19 cellular contexts compared by ENCODE assay signal in genomic region chr10:9895406-9895805, GRCh38.
DNase-seq lines count a peak whose midpoint lies in the region; ATAC-seq lines count a peak whose summit lies in the region.
"Had no signal": no experiment of that assay in that cellular context is flagged by ENCODE, and none has a peak within 500 bp of the region (broad histone marks: within the 10 kb centered on the region; RNA-seq: fewer than 3 reads in every experiment).

No MANE protein-coding gene starts in this region.

- H3K4me2 ChIP-seq in BLaER1 treated with 17β-estradiol and CSF1 and Interleukin-3, amounts not matched to agents 10 nM and 100 nM: peak overlapping the region; percentile 22 to 66 (median 51); a peak in 20 of 22 replicates
- H3K4me2 ChIP-seq in neuronal stem cell (ENCODE audit: insufficient read depth, low read length, poor library complexity, severe bottlenecking): no peak overlapping the region
- H3K4me2 ChIP-seq: GM23338 had no signal

- no CpG with 5 or more reads among the region's 2 CpGs for WGBS in neuronal stem cell (ENCODE audit: extremely low coverage in 2 of 2, insufficient read length in 2 of 2, insufficient replicate concordance in 1 of 2), 2 donors

- H3K4me3 ChIP-seq in BLaER1 treated with 17β-estradiol and CSF1 and Interleukin-3, amounts not matched to agents 10 nM and 100 nM: no peak overlapping the region
- H3K4me3 ChIP-seq in neuronal stem cell (ENCODE audit: low read length in 2 of 2): no peak overlapping the region
- H3K4me3 ChIP-seq: GM12878, GM23338, K562 had no signal

- H2BK5ac ChIP-seq in neuronal stem cell (ENCODE audit: low read length): no peak overlapping the region

- no peak overlapping the region for H3K14ac ChIP-seq in neuronal stem cell (ENCODE audit: low read length)

- H3K4ac ChIP-seq in neuronal stem cell (ENCODE audit: low read length): no peak overlapping the region

- H2AFZ ChIP-seq in neuronal stem cell (ENCODE audit: low read length): no peak overlapping the region
- H2AFZ ChIP-seq: GM23338 had no signal

- H3K79me1 ChIP-seq in neuronal stem cell (ENCODE audit: low read depth, low read length): no peaks in the 10 kb centered on the region

- H3K9me3 ChIP-seq in BLaER1 treated with 17β-estradiol and CSF1 and Interleukin-3, amounts not matched to agents 10 nM and 100 nM (replicated peaks in 1 of 11): peaks cover 0 to 9% (median 0%) of the 10 kb centered on the region in 11 experiments; a peak in 5 of 22 replicates
- peaks cover 0 to 2% of the 10 kb centered on the region in 2 donors for H3K9me3 ChIP-seq in neuronal stem cell (replicated peaks in 1 of 2; ENCODE audit: control insufficient read depth in 2 of 2, insufficient read depth in 1 of 2, low read depth in 1 of 2, low read length in 2 of 2)
- H3K9me3 ChIP-seq: BE2C had no signal

- H4K91ac ChIP-seq in neuronal stem cell (ENCODE audit: low read depth, low read length, poor library complexity): no peak overlapping the region

- no peak overlapping the region for H4K8ac ChIP-seq in neuronal stem cell (ENCODE audit: low read depth, low read length)

- no peak overlapping the region for H2AK5ac ChIP-seq in neuronal stem cell (ENCODE audit: low read depth, low read length)

- H2BK15ac ChIP-seq in neuronal stem cell (ENCODE audit: low read length): no peak overlapping the region

- no peak overlapping the region for H3K9ac ChIP-seq in BLaER1 treated with 17β-estradiol and CSF1 and Interleukin-3, amounts not matched to agents 10 nM and 100 nM
- peak overlapping the region; percentile 44 for H3K9ac ChIP-seq in neuronal stem cell (ENCODE audit: low read depth, low read length, poor library complexity)

- no peaks in the 10 kb centered on the region for H3K36me3 ChIP-seq in BLaER1 treated with 17β-estradiol and CSF1 and Interleukin-3, amounts not matched to agents 10 nM and 100 nM
- no peaks in the 10 kb centered on the region for H3K36me3 ChIP-seq in neuronal stem cell (replicated peaks in 1 of 2; ENCODE audit: control insufficient read depth in 2 of 2, insufficient read depth in 2 of 2, low read length in 2 of 2)
- H3K36me3 ChIP-seq: BE2C had no signal

- DNase-seq in NAMALWA (ENCODE audit: low spot score) (peak; percentile 5), astrocyte of the hippocampus (ENCODE audit: low read depth, low spot score) (peak; percentile 16), neuronal stem cell (ENCODE audit: low spot score) (no peak), DMS53 treated with DMSO at 0.1 percent for 48 hours (lab: John Stamatoyannopoulos, UW; ENCODE audit: unreplicated experiment) (no peak)
- DNase-seq: BE2C; Calu3; CD8-positive, alpha-beta T cell; DND-41; EL; H7; HFFc6; IMR-90 had no signal

- peaks cover 7 to 18% (median 11%) of the 10 kb centered on the region in 10 experiments; a peak in 18 of 20 replicates for H3K4me1 ChIP-seq in BLaER1 treated with 17β-estradiol and CSF1 and Interleukin-3, amounts not matched to agents 10 nM and 100 nM
- H3K4me1 ChIP-seq in neuronal stem cell (ENCODE audit: control insufficient read depth in 2 of 2, insufficient read depth in 1 of 2, low read depth in 1 of 2, low read length in 2 of 2): no peaks in the 10 kb centered on the region
- H3K4me1 ChIP-seq: BE2C had no signal

- H3K27ac ChIP-seq in BLaER1 treated with 17β-estradiol and CSF1 and Interleukin-3, amounts not matched to agents 10 nM and 100 nM: no peak overlapping the region
- no peak overlapping the region for H3K27ac ChIP-seq in neuronal stem cell (replicated peaks; ENCODE audit: low read length)

- no peak overlapping the region for H3K18ac ChIP-seq in neuronal stem cell (ENCODE audit: low read length)

- no peak overlapping the region for H2BK120ac ChIP-seq in neuronal stem cell (ENCODE audit: low read depth, low read length)

- no peak overlapping the region for H3K23ac ChIP-seq in neuronal stem cell (ENCODE audit: low read depth, low read length, poor library complexity)

- no peak overlapping the region for H2BK12ac ChIP-seq in neuronal stem cell (ENCODE audit: low read length)

- no peaks in the 10 kb centered on the region for H4K20me1 ChIP-seq in BLaER1 treated with 17β-estradiol and CSF1 and Interleukin-3, amounts not matched to agents 10 nM and 100 nM

- ATAC-seq in HG02973 (IDR thresholded peaks at IDR 0.05; ENCODE audit: unreplicated experiment): no peak
- no peak for ATAC-seq in GM19023 (IDR thresholded peaks at IDR 0.05; ENCODE audit: unreplicated experiment)
- ATAC-seq: CD8-positive, alpha-beta T cell; GM12878; GM23338; HCT116; K562 had no signal

- H3K27me3 ChIP-seq in BLaER1 treated with 17β-estradiol and CSF1 and Interleukin-3, amounts not matched to agents 10 nM and 100 nM: no peaks in the 10 kb centered on the region
- H3K27me3 ChIP-seq in neuronal stem cell (ENCODE audit: control insufficient read depth in 3 of 3, insufficient read depth in 3 of 3, low read depth in 1 of 3, low read length in 3 of 3): no peaks in the 10 kb centered on the region
- H3K27me3 ChIP-seq: BE2C had no signal

Comparison
In these comparisons a context has a peak if more than half of its experiments do, and no peak if none do; other contexts are left out.
1. DNase-seq: peak in NAMALWA (single experiment) and astrocyte of the hippocampus (single experiment); none in neuronal stem cell (single experiment) and DMS53 treated with DMSO at 0.1 percent for 48 hours (single experiment).